Comparison of ENCODE assay signal across 24 cellular contexts in the genomic region with DNA sequence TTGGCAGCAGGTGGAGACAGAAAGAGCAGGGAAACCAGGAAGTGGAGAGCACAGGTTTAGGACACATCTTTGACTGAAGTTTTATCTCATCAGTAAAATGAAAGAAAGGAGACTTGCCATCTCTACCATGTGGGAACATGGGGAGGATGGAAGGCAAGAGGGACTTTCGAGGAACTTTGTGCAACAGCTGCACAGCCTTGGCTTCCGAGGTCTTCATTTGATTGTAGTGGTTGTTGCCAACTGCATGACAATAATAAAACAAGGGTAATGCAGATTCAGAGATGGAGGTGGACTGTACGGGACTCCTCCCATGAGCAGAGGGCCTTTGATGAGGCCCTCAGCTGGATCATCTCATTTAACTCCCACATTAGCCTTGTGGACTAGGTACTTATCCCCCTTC.
"Had no signal": no experiment of that assay in that cellular context is flagged by ENCODE, and none has a peak within 500 bp of the region (broad histone marks: within the 10 kb centered on the region; RNA-seq: fewer than 3 reads in every experiment).

No MANE protein-coding gene starts in this region.

- H3K36me3 Mint-ChIP-seq: activated CD4-positive, alpha-beta memory T cell treated with anti-CD3 and anti-CD28 coated beads for 36 hours; immature natural killer cell; naive thymus-derived CD8-positive, alpha-beta T cell had no signal

- H3K4me3 Mint-ChIP-seq: activated CD4-positive, alpha-beta memory T cell treated with anti-CD3 and anti-CD28 coated beads for 36 hours; activated CD4-positive, alpha-beta T cell treated with anti-CD3 and anti-CD28 coated beads, Interleukin-2, amount 10 ng/mL, durations not matched to agents 24 days and 14 days; immature natural killer cell; naive thymus-derived CD8-positive, alpha-beta T cell had no signal

- H3K4me3 ChIP-seq: colonic mucosa, gastrocnemius medialis, pancreas, right atrium auricular region, tibial nerve had no signal

- ATAC-seq: activated CD4-positive, CD25-positive, alpha-beta regulatory T cell treated with anti-CD3 and anti-CD28 coated beads, Interleukin-2, amount 50 U/mL, for 24 hours; gastrocnemius medialis; left colon had no signal

- H3K4me1 ChIP-seq: colonic mucosa, gastrocnemius medialis, pancreas had no signal

- H3K27me3 Mint-ChIP-seq: activated CD4-positive, alpha-beta memory T cell treated with anti-CD3 and anti-CD28 coated beads for 36 hours had no signal

- H3K9me3 Mint-ChIP-seq: activated CD4-positive, alpha-beta memory T cell treated with anti-CD3 and anti-CD28 coated beads for 36 hours; activated CD4-positive, alpha-beta T cell treated with anti-CD3 and anti-CD28 coated beads, Interleukin-2, amount 10 ng/mL, durations not matched to agents 24 days and 14 days; immature natural killer cell; naive thymus-derived CD8-positive, alpha-beta T cell had no signal

- FAIRE-seq: bronchial epithelial cell, kidney, pancreas had no signal

- H3K27ac ChIP-seq: colonic mucosa, gastrocnemius medialis, right atrium auricular region had no signal

- H3K9me3 ChIP-seq: colonic mucosa, gastrocnemius medialis, pancreas, right atrium auricular region, tibial nerve had no signal

- H3K36me3 ChIP-seq: colonic mucosa, gastrocnemius medialis, pancreas, right atrium auricular region, tibial nerve had no signal

- H3K27ac Mint-ChIP-seq: activated CD4-positive, alpha-beta memory T cell treated with anti-CD3 and anti-CD28 coated beads for 36 hours; activated CD4-positive, alpha-beta T cell treated with anti-CD3 and anti-CD28 coated beads, Interleukin-2, amount 10 ng/mL, durations not matched to agents 24 days and 14 days; immature natural killer cell; naive thymus-derived CD8-positive, alpha-beta T cell had no signal

- H3K4me1 Mint-ChIP-seq: activated CD4-positive, alpha-beta T cell treated with anti-CD3 and anti-CD28 coated beads, Interleukin-2, amount 10 ng/mL, durations not matched to agents 24 days and 14 days; immature natural killer cell had no signal

- H3K27me3 ChIP-seq: colonic mucosa, gastrocnemius medialis, pancreas, right atrium auricular region, tibial nerve had no signal

- DNase-seq: activated CD4-positive, alpha-beta memory T cell treated with anti-CD3 and anti-CD28 coated beads for 36 hours; activated CD4-positive, alpha-beta T cell treated with anti-CD3 and anti-CD28 coated beads, Interleukin-2, amount 10 ng/mL, durations not matched to agents 24 days and 14 days; activated CD8-positive, alpha-beta memory T cell treated with anti-CD3 and anti-CD28 coated beads, Interleukin-2, amount 50 U/mL, for 4 hours; activated gamma-delta T cell; activated naive CD4-positive, alpha-beta T cell treated with anti-CD3 and anti-CD28 coated beads, Interleukin-2, amount 50 U/mL, for 16 hours; activated T-cell treated with anti-CD3 and anti-CD28 coated beads, Interleukin-2, amount 50 U/mL, for 1 hour; amniotic stem cell; colonic mucosa; effector memory CD4-positive, alpha-beta T cell; erythroblast; gastrocnemius medialis; immature natural killer cell; kidney; left colon; naive thymus-derived CD8-positive, alpha-beta T cell; stimulated activated CD4-positive, alpha-beta T cell treated with anti-CD3 and anti-CD28 coated beads, Interleukin-15, amount 100 ng/mL, for 24 hours; stimulated activated CD4-positive, alpha-beta T cell treated with anti-CD3 and anti-CD28 coated beads, Interleukin-2, amount 100 ng/mL, for 24 hours; stimulated activated naive CD4-positive, alpha-beta T cell treated with Interleukin-2 at 50 U/mL for 16 hours; T-helper 1 cell had no signal
